ENCODE assay signal across 32 cellular contexts in genomic region chr4:109234596-109234995, GRCh38.
"Had no signal": no experiment of that assay in that cellular context is flagged by ENCODE, and none has a peak within 500 bp of the region (broad histone marks: within the 10 kb centered on the region; RNA-seq: fewer than 3 reads in every experiment).

No MANE protein-coding gene starts in this region.

- H3K4me3 ChIP-seq: adrenal gland, body of pancreas, breast epithelium had no signal

- H3K36me3 ChIP-seq: adrenal gland, brain microvascular endothelial cell, breast epithelium had no signal

- ATAC-seq: activated CD8-positive, alpha-beta T cell treated with anti-CD3 and anti-CD28 coated beads for 36 hours; activated naive CD4-positive, alpha-beta T cell treated with anti-CD3 and anti-CD28 coated beads, Interleukin-2, amount 50 U/mL, for 72 hours; activated T-cell treated with anti-CD3 and anti-CD28 coated beads, Interleukin-2, amount 50 U/mL, for 4 hours; activated T-cell treated with anti-CD3 and anti-CD28 coated beads, Interleukin-2, amount 50 U/mL, for 72 hours; activated T-helper 17 cell treated with anti-CD3 and anti-CD28 coated beads, Interleukin-2, amount 50 U/mL, for 72 hours; body of pancreas had no signal

- H3K9me3 ChIP-seq: adrenal gland, body of pancreas, breast epithelium had no signal

- H3K27ac ChIP-seq: adrenal gland, body of pancreas, brain microvascular endothelial cell, breast epithelium, VCaP had no signal

- H3K4me1 ChIP-seq: adrenal gland, body of pancreas, breast epithelium had no signal

- DNase-seq: activated B cell treated with CpG ODN at 0.5 μM for 24 hours; activated CD4-positive, alpha-beta memory T cell treated with anti-CD3 and anti-CD28 coated beads for 36 hours; activated CD4-positive, alpha-beta T cell treated with anti-CD3 and anti-CD28 coated beads for 4 hours; activated CD4-positive, alpha-beta T cell treated with anti-CD3 and anti-CD28 coated beads, Interleukin-2, amount 10 ng/mL, durations not matched to agents 24 days and 14 days; activated CD4-positive, alpha-beta T cell treated with anti-CD3 and anti-CD28 coated beads, Interleukin-2, amount 50 U/mL, for 1 hour; activated CD4-positive, alpha-beta T cell treated with anti-CD3 and anti-CD28 coated beads, Interleukin-2, amount 50 U/mL, for 4 hours; activated CD4-positive, CD25-positive, alpha-beta regulatory T cell treated with anti-CD3 and anti-CD28 coated beads, Interleukin-2, amount 50 U/mL, for 72 hours; activated CD8-positive, alpha-beta memory T cell treated with anti-CD3 and anti-CD28 coated beads, Interleukin-2, amount 50 U/mL, for 4 hours; activated CD8-positive, alpha-beta T cell treated with anti-CD3 and anti-CD28 coated beads for 36 hours; activated effector memory CD4-positive, alpha-beta T cell treated with anti-CD3 and anti-CD28 coated beads, Interleukin-2, amount 50 U/mL, for 16 hours; activated gamma-delta T cell treated with Interleukin-2 at 50 U/mL for 16 hours; activated naive CD4-positive, alpha-beta T cell; activated naive CD4-positive, alpha-beta T cell treated with anti-CD3 and anti-CD28 coated beads for 36 hours; activated naive CD4-positive, alpha-beta T cell treated with anti-CD3 and anti-CD28 coated beads, Interleukin-2, amount 50 U/mL, for 16 hours; activated naive CD8-positive, alpha-beta T cell treated with anti-CD3 and anti-CD28 coated beads for 36 hours; activated T-cell treated with anti-CD3 and anti-CD28 coated beads for 4 hours; activated T-cell treated with anti-CD3 and anti-CD28 coated beads, Interleukin-2, amount 50 U/mL, for 1 hour; activated T-cell treated with anti-CD3 and anti-CD28 coated beads, Interleukin-2, amount 50 U/mL, for 4 hours; activated T-cell treated with anti-CD3 and anti-CD28 coated beads, Interleukin-2, amount 50 U/mL, for 72 hours; adrenal gland; amniotic stem cell; aorta; body of pancreas; brain microvascular endothelial cell; central memory CD4-positive, alpha-beta T cell; T-helper 1 cell; T-helper 2 cell; T-helper 9 cell had no signal

- H3K27me3 ChIP-seq: adrenal gland, body of pancreas, brain microvascular endothelial cell, breast epithelium had no signal
